ENCODE assay signal across 34 cellular contexts in the genomic region with DNA sequence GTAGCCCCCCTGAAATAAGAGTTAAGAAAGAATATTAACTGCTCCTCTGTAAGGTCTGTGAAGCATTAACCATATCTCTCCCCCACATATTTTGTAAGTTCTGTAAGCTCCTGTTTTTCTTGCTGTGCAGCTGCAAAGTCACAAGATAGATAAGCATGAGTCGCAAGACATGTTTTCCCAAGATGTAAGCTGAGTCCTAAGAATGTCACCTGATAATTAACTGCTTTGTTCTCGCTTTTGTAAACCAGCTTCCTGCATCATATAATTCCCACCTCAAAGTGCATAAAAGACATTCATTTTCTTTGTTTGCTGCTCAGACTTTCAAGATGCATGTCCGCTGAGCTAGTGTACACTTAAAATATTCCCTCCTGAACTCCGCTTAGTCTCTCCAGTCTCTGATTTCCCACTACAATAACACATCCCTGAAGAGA. TPM values are rescaled to one million over a fixed set of nuclear protein-coding genes. Genes with fewer than 3 reads are reported as not detected.
A peak's percentile ranks its signal among the peaks of the same experiment; 100 is the strongest.
DNase-seq lines count a peak whose midpoint lies in the region; ATAC-seq, FAIRE-seq and TF ChIP-seq lines count a peak whose summit lies in the region.
"Had no signal": no experiment of that assay in that cellular context is flagged by ENCODE, and none has a peak within 500 bp of the region (broad histone marks: within the 10 kb centered on the region; RNA-seq: fewer than 3 reads in every experiment).

No MANE protein-coding gene starts in this region.

- H4K20me1 ChIP-seq in mammary epithelial cell (ENCODE audit: insufficient read depth, low read length): no peaks in the 10 kb centered on the region
- H4K20me1 ChIP-seq in neural progenitor cell (ENCODE audit: low read depth): no peaks in the 10 kb centered on the region
- no peaks in the 10 kb centered on the region for H4K20me1 ChIP-seq in HepG2 (ENCODE audit: insufficient read depth, low read length)

- H2AFZ ChIP-seq in mammary epithelial cell (ENCODE audit: low read depth, low read length) (no peak overlapping the region), neural progenitor cell (replicated peaks) (no peak overlapping the region), HepG2 (ENCODE audit: low read length) (no peak overlapping the region)

- no peak overlapping the region for H3K4me3 ChIP-seq in mammary epithelial cell (replicated peaks in 1 of 3; ENCODE audit: insufficient read depth in 1 of 3, low read depth in 2 of 3, low read length in 3 of 3)
- no peak overlapping the region for H3K4me3 ChIP-seq in choroid plexus epithelial cell (ENCODE audit: low read depth, low read length)
- no peak overlapping the region for H3K4me3 ChIP-seq in neural progenitor cell
- H3K4me3 ChIP-seq in HepG2 (replicated peaks in 1 of 3; ENCODE audit: insufficient read depth in 1 of 3, low read depth in 2 of 3, low read length in 3 of 3): no peak overlapping the region
- H3K4me3 ChIP-seq: coronary artery, gastroesophageal sphincter, mucosa of descending colon, SJCRH30, skin epidermis, thoracic aorta had no signal

- no peaks in the 10 kb centered on the region for H3F3A ChIP-seq in neural progenitor cell (ENCODE audit: low read depth)

- H3K9ac ChIP-seq in mammary epithelial cell (ENCODE audit: insufficient read depth, low read length) (no peak overlapping the region), neural progenitor cell (no peak overlapping the region), HepG2 (ENCODE audit: insufficient read depth, low read depth, low read length) (no peak overlapping the region)

- H3K27me3 ChIP-seq in mammary epithelial cell (ENCODE audit: insufficient read depth, low read length) (no peaks in the 10 kb centered on the region), foreskin keratinocyte (no peaks in the 10 kb centered on the region), neural progenitor cell (no peaks in the 10 kb centered on the region), HepG2 (ENCODE audit: control insufficient read depth in 1 of 2, insufficient read depth in 2 of 2, low read length in 2 of 2) (0 out of 5 replicates have a peak, but pooled peaks cover 0 to 4% of the 10 kb centered on the region in 2 experiments)
- H3K27me3 ChIP-seq: gastroesophageal sphincter, SJCRH30 had no signal

- TF ChIP-seq CTCF in mammary epithelial cell (conservative IDR thresholded peaks at IDR 0.05 in 1 of 2, IDR thresholded peaks at IDR 0.05 in 1 of 2; ENCODE audit: extremely low read depth in 1 of 2, insufficient read depth in 1 of 2, low read depth in 1 of 2, low read length in 2 of 2) (no peak), MCF 10A (IDR thresholded peaks at IDR 0.05; ENCODE audit: unreplicated experiment) (no peak), choroid plexus epithelial cell (conservative IDR thresholded peaks at IDR 0.05; ENCODE audit: low read depth, low read length) (no peak), foreskin keratinocyte (conservative IDR thresholded peaks at IDR 0.05) (no peak), type B pancreatic cell (conservative IDR thresholded peaks at IDR 0.05) (no peak), neural progenitor cell (IDR thresholded peaks at IDR 0.05) (no peak), HepG2 (CRISPR knock-in tag; IDR thresholded peaks at IDR 0.05) (no peak)

- dilution Hi-C loops in mammary epithelial cell (cut with HindIII; ENCODE audit: low sequenced_read_pairs): no loop called here

- FAIRE-seq in HepG2 (lab: Jason Lieb, UNC): no peak
- FAIRE-seq: G401.6, H1, HTR-8/SVneo, urothelium cell line had no signal

- H3K27me3 Mint-ChIP-seq in MCF 10A (ENCODE audit: insufficient read depth, unreplicated experiment) (no peaks in the 10 kb centered on the region), type B pancreatic cell (no peaks in the 10 kb centered on the region), neural progenitor cell (ENCODE audit: insufficient read depth, low read depth) (no peaks in the 10 kb centered on the region)

- POLR2A ChIA-PET in MCF 10A (lab: Yijun Ruan, JAX) (no interaction called here), HepG2 (lab: Yijun Ruan, JAX) (no interaction called here)

- no peaks in the 10 kb centered on the region for H3K36me3 Mint-ChIP-seq in MCF 10A (ENCODE audit: insufficient read depth, unreplicated experiment)
- peaks cover 9% of the 10 kb centered on the region for H3K36me3 Mint-ChIP-seq in type B pancreatic cell
- H3K36me3 Mint-ChIP-seq in neural progenitor cell: no peaks in the 10 kb centered on the region
- H3K36me3 Mint-ChIP-seq: activated naive CD8-positive, alpha-beta T cell; natural killer cell had no signal

- H3K4me3 Mint-ChIP-seq in MCF 10A (ENCODE audit: unreplicated experiment) (no peak overlapping the region), type B pancreatic cell (peak overlapping the region; percentile 29), neural progenitor cell (no peak overlapping the region)
- H3K4me3 Mint-ChIP-seq: activated naive CD8-positive, alpha-beta T cell; natural killer cell had no signal

- TF ChIP-seq EP300 in HepG2 (IDR thresholded peaks at IDR 0.05; ENCODE audit: low read depth in 2 of 2, low read length in 2 of 2) (no peak), HepG2 (CRISPR knock-in tag; IDR thresholded peaks at IDR 0.05; ENCODE audit: borderline replicate concordance) (no peak)

- DNase-seq in mammary epithelial cell (peak; percentile 26), MCF 10A (ENCODE audit: unreplicated experiment) (no peak), choroid plexus epithelial cell (ENCODE audit: low read depth) (peak; percentile 44), foreskin keratinocyte (peak; percentile 9 to 25), type B pancreatic cell (ENCODE audit: extremely low spot score, unreplicated experiment) (no peak), neural progenitor cell (ENCODE audit: low spot score) (no peak), HepG2 (ENCODE audit: low spot score) (no peak)
- no peak for DNase-seq in stimulated activated naive CD4-positive, alpha-beta T cell (lab: John Stamatoyannopoulos, UW)
- DNase-seq: activated CD4-positive, alpha-beta T cell treated with anti-CD3 and anti-CD28 coated beads for 48 hours; activated CD8-positive, alpha-beta memory T cell treated with anti-CD3 and anti-CD28 coated beads for 24 hours; activated T-cell treated with anti-CD3 and anti-CD28 coated beads for 4 hours; aorta; Caco-2; effector CD8-positive, alpha-beta T cell; left cardiac atrium; mucosa of descending colon; natural killer cell; NCI-H1436 treated with DMSO at 0.1 percent for 48 hours; NCI-H446; NCI-H774; SJCRH30; stimulated activated naive CD8-positive, alpha-beta T cell treated with anti-CD3 and anti-CD28 coated beads, Interleukin-15, Interleukin-2, amounts not matched to agents 100 U/mL and 50 U/mL, for 24 hours had no signal

- 97% methylated on average over 4 of the region's 4 CpGs for WGBS in mammary epithelial cell (ENCODE audit: low coverage, missing lambda C conversion rate)
- 30% methylated on average over 4 of the region's 4 CpGs for WGBS in HepG2 (ENCODE audit: low lambda C conversion rate)

- no peak for TF ChIP-seq RAD21 in HepG2 (CRISPR knock-in tag; IDR thresholded peaks at IDR 0.05)

- H3K36me3 ChIP-seq in mammary epithelial cell (ENCODE audit: insufficient read depth, low read length): no peaks in the 10 kb centered on the region
- H3K36me3 ChIP-seq in neural progenitor cell: no peaks in the 10 kb centered on the region
- no peaks in the 10 kb centered on the region for H3K36me3 ChIP-seq in HepG2 (replicated peaks in 1 of 2; ENCODE audit: control insufficient read depth in 1 of 2, insufficient read depth in 2 of 2, low read length in 2 of 2)
- H3K36me3 ChIP-seq: gastroesophageal sphincter, SJCRH30, thoracic aorta had no signal

- H3K9me3 Mint-ChIP-seq in MCF 10A (ENCODE audit: unreplicated experiment) (no peaks in the 10 kb centered on the region), type B pancreatic cell (peaks cover 5% of the 10 kb centered on the region), neural progenitor cell (no peaks in the 10 kb centered on the region)
- H3K9me3 Mint-ChIP-seq: natural killer cell had no signal

- no peak for TF ChIP-seq POLR2A in HepG2 (IDR thresholded peaks at IDR 0.05; ENCODE audit: insufficient read depth in 1 of 2, low read depth in 2 of 2, low read length in 2 of 2)

- H3K27ac Mint-ChIP-seq in MCF 10A (ENCODE audit: low read depth, unreplicated experiment): no peak overlapping the region
- peak overlapping the region; percentile 74 for H3K27ac Mint-ChIP-seq in type B pancreatic cell
- H3K27ac Mint-ChIP-seq in neural progenitor cell: no peak overlapping the region
- H3K27ac Mint-ChIP-seq: activated naive CD8-positive, alpha-beta T cell; natural killer cell had no signal

- no peak for ATAC-seq in foreskin keratinocyte
- ATAC-seq in HepG2: no peak
- ATAC-seq: esophagus mucosa; gastroesophageal sphincter; left cardiac atrium; mucosa of descending colon; natural killer cell; stimulated activated naive CD8-positive, alpha-beta T cell treated with anti-CD3 and anti-CD28 coated beads, Interleukin-15, Interleukin-2, amounts not matched to agents 100 U/mL and 50 U/mL, for 24 hours had no signal

- CTCF ChIA-PET in mammary epithelial cell (lab: Charles Lee; ENCODE audit: low non-redundant PET) (no interaction called here), MCF 10A (lab: Yijun Ruan, JAX) (interaction anchor here (0.6 to 1.5 kb wide), 7 partner anchors 9 to 1306 kb away, joined by 3 to 5 read pairs (median 3); no protein-coding TSS in a partner anchor), HepG2 (lab: Yijun Ruan, JAX; ENCODE audit: low intra/inter-chr PET ratio, low total read pairs) (no interaction called here)

- H3K4me1 Mint-ChIP-seq in MCF 10A (ENCODE audit: insufficient read depth, unreplicated experiment) (peaks cover 6% of the 10 kb centered on the region), type B pancreatic cell (ENCODE audit: unreplicated experiment) (no peaks in the 10 kb centered on the region), neural progenitor cell (peaks cover 5% of the 10 kb centered on the region)

- intact Hi-C loops in mammary epithelial cell (cut with micrococcal nuclease) (no loop called here), MCF 10A (cut with micrococcal nuclease) (no loop called here), HepG2 (cut with micrococcal nuclease; ENCODE audit: unreplicated experiment) (no loop called here)

- H3K27ac ChIP-seq in mammary epithelial cell (ENCODE audit: insufficient read depth, low read depth, low read length): no peak overlapping the region
- H3K27ac ChIP-seq in foreskin keratinocyte: no peak overlapping the region
- H3K27ac ChIP-seq in neural progenitor cell: no peak overlapping the region
- no peak overlapping the region for H3K27ac ChIP-seq in HepG2 (ENCODE audit: extremely low read length, insufficient read depth, low read length)
- H3K27ac ChIP-seq: 22Rv1, C4-2B, coronary artery, gastroesophageal sphincter, SJCRH30, skin epidermis, thoracic aorta had no signal

- in situ Hi-C loops in mammary epithelial cell (cut with MboI; ENCODE audit: low sequenced_read_pairs in 2 of 2): loop anchor here in 1 of 2 donors (10.0 kb wide), 1 partner anchor 202 kb away; no protein-coding TSS in a partner anchor
- in situ Hi-C loops in HepG2 (cut with HindIII; ENCODE audit: extremely low pct_ligation_motif_present, low pct_unique_long_range_greater_than_20kb): no loop called here

- no peaks in the 10 kb centered on the region for H3K79me2 ChIP-seq in mammary epithelial cell (ENCODE audit: insufficient read depth, low read length)
- no peaks in the 10 kb centered on the region for H3K79me2 ChIP-seq in neural progenitor cell (ENCODE audit: low read depth)
- no peaks in the 10 kb centered on the region for H3K79me2 ChIP-seq in HepG2 (ENCODE audit: insufficient read depth, low read length)

- H3K4me1 ChIP-seq in mammary epithelial cell (ENCODE audit: insufficient read depth, low read length): no peaks in the 10 kb centered on the region
- no peaks in the 10 kb centered on the region for H3K4me1 ChIP-seq in foreskin keratinocyte
- H3K4me1 ChIP-seq in neural progenitor cell: no peaks in the 10 kb centered on the region
- H3K4me1 ChIP-seq in HepG2 (ENCODE audit: insufficient read depth, low read length): no peaks in the 10 kb centered on the region
- H3K4me1 ChIP-seq: gastroesophageal sphincter, SJCRH30 had no signal

- BruUV-seq in mammary epithelial cell (replicated peaks; lab: Mats Ljungman, UMichigan): no TSS peak
- no TSS peak for BruUV-seq in MCF 10A (replicated peaks; lab: Mats Ljungman, UMichigan)
- no TSS peak for BruUV-seq in HepG2 (replicated peaks; lab: Mats Ljungman, UMichigan)

- H3K4me2 ChIP-seq in mammary epithelial cell (ENCODE audit: insufficient read depth, low read depth, low read length): no peak overlapping the region
- no peak overlapping the region for H3K4me2 ChIP-seq in neural progenitor cell
- no peak overlapping the region for H3K4me2 ChIP-seq in HepG2 (ENCODE audit: low read depth, low read length)

- H3K9me3 ChIP-seq in mammary epithelial cell (replicated peaks; ENCODE audit: insufficient read depth, low read length): no peaks in the 10 kb centered on the region
- no peaks in the 10 kb centered on the region for H3K9me3 ChIP-seq in neural progenitor cell (ENCODE audit: low read depth)
- H3K9me3 ChIP-seq in HepG2 (ENCODE audit: low read length): no peaks in the 10 kb centered on the region
- H3K9me3 ChIP-seq: gastroesophageal sphincter, mucosa of descending colon, SJCRH30, thoracic aorta had no signal

RNA-seq across cellular contexts. Expression of a gene that starts 27.0 kb away (rescaled TPM):
- total RNA-seq in mammary epithelial cell (10 to 100 TPM; 13.0 to 16.0 TPM), MCF 10A (2022) (23.0 TPM in 2 replicates), foreskin keratinocyte (17.1 and 19.6 TPM in 2 replicates), type B pancreatic cell (ENCODE audit: low replicate concordance) (80.8 and 107 TPM in 2 replicates), neural progenitor cell (ENCODE audit: low replicate concordance) (62.7 and 90.4 TPM in 2 replicates), HepG2 (2016; rRNA removed; fragmentation: Illumina TruSeq; extraction: Trizol) (9.4 and 12.5 TPM in 2 replicates)
- polyA plus RNA-seq in mammary epithelial cell (12.1 TPM), foreskin keratinocyte (5.7 and 6.7 TPM in 2 replicates), HepG2 (2011; rRNA removed) (35.0 and 36.6 TPM in 2 replicates)
- polyA minus RNA-seq in mammary epithelial cell: 10.3 TPM
- total RNA-seq in HepG2 (2016; cell fraction: cytosol; rRNA removed; fragmentation: Illumina TruSeq; extraction: Trizol; ENCODE audit: low read depth): 3.5 and 4.3 TPM in 2 replicates
- 9.1 and 10.8 TPM in 2 replicates for total RNA-seq in HepG2 (2016; cell fraction: insoluble cytoplasmic fraction; rRNA removed; fragmentation: Illumina TruSeq; extraction: Trizol)
- total RNA-seq in HepG2 (2016; cell fraction: membrane; rRNA removed; fragmentation: Illumina TruSeq; extraction: Trizol): 15.0 and 16.0 TPM in 2 replicates
- total RNA-seq in HepG2 (2016; cell fraction: nucleus; rRNA removed; fragmentation: Illumina TruSeq; extraction: Trizol): 6.0 and 10.3 TPM in 2 replicates
- 18.0 and 18.2 TPM in 2 replicates for polyA plus RNA-seq in HepG2 (2011; cell fraction: cytosol; rRNA removed)
- polyA plus RNA-seq in HepG2 (2011; cell fraction: nucleus; rRNA removed): 92.3 and 99.0 TPM in 2 replicates
- 12.2 and 13.4 TPM in 2 replicates for polyA plus RNA-seq in HepG2 (2012)
- polyA plus RNA-seq in HepG2 (2016; cell fraction: cytosol; fragmentation: Illumina TruSeq; extraction: Trizol; ENCODE audit: low read depth): 2.5 and 3.8 TPM in 2 replicates
- 7.7 and 13.3 TPM in 2 replicates for polyA plus RNA-seq in HepG2 (2016; cell fraction: insoluble cytoplasmic fraction; fragmentation: Illumina TruSeq; extraction: Trizol; ENCODE audit: low read depth)
- 10.0 and 11.8 TPM in 2 replicates for polyA plus RNA-seq in HepG2 (2016; cell fraction: membrane; fragmentation: Illumina TruSeq; extraction: Trizol; ENCODE audit: low read depth)
- polyA plus RNA-seq in HepG2 (2016; cell fraction: nucleus; fragmentation: Illumina TruSeq; extraction: Trizol; ENCODE audit: insufficient read depth, low read depth): 21.0 and 24.1 TPM in 2 replicates
- polyA minus RNA-seq in HepG2 (2011; rRNA and poly(A)+ RNA removed; ENCODE audit: low replicate concordance): 15.0 and 39.5 TPM in 2 replicates
- polyA minus RNA-seq in HepG2 (2011; cell fraction: cytosol; rRNA and poly(A)+ RNA removed): 12.2 and 13.7 TPM in 2 replicates
- 9.3 and 12.3 TPM in 2 replicates for polyA minus RNA-seq in HepG2 (2011; cell fraction: nucleus; rRNA and poly(A)+ RNA removed)

Comparison
In these comparisons a context has a peak if more than half of its experiments do, and no peak if none do; other contexts are left out.
1. DNase-seq: peak in mammary epithelial cell (single experiment), choroid plexus epithelial cell (single experiment) and foreskin keratinocyte (2 of 2); none in MCF 10A (single experiment), type B pancreatic cell (single experiment), neural progenitor cell (single experiment), HepG2 (single experiment) and stimulated activated naive CD4-positive, alpha-beta T cell (0 of 6).